In the genomic region with DNA sequence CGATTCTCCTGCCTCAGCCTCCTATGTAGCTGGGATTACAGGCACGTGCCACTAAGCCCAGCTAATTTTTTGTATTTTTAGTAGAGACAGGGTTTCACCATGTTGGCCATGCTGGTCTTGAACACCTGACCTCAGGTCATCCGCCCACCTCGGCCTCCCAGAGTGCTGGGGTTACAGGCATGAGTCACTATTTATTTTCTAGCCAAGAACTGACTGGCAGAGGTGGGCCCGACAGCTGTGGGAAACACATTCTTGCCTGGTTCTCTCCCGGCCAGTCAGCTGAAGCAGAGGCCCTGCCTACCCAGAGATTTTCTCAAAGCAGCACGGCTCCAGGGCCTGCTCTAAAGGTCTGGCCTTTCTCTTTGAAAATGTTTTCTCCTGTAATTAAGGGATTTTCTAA, we compare ENCODE assay signal across 11 cellular contexts.
A peak's percentile ranks its signal among the peaks of the same experiment; 100 is the strongest.
DNase-seq lines count a peak whose midpoint lies in the region; ATAC-seq and TF ChIP-seq lines count a peak whose summit lies in the region.
"Had no signal": no experiment of that assay in that cellular context is flagged by ENCODE, and none has a peak within 500 bp of the region (broad histone marks: within the 10 kb centered on the region; RNA-seq: fewer than 3 reads in every experiment).

No MANE protein-coding gene starts in this region.

- H3K4me3 Mint-ChIP-seq in naive thymus-derived CD8-positive, alpha-beta T cell: peak overlapping the region in 3 of 10 donors; percentile 41 to 72 (median 57)
- H3K4me3 Mint-ChIP-seq: activated CD8-positive, alpha-beta memory T cell treated with anti-CD3 and anti-CD28 coated beads, Interleukin-2, amount 10 ng/mL, durations not matched to agents 7 days and 5 days had no signal

- TF ChIP-seq CTCF in brain microvascular endothelial cell (IDR thresholded peaks at IDR 0.05; ENCODE audit: low read depth, low read length, missing control alignments): no peak

- no peak for ATAC-seq in naive thymus-derived CD8-positive, alpha-beta T cell
- ATAC-seq: activated CD8-positive, alpha-beta memory T cell treated with anti-CD3 and anti-CD28 coated beads, Interleukin-2, amount 10 ng/mL, durations not matched to agents 7 days and 5 days had no signal

- peaks cover 2 to 11% (median 6%) of the 10 kb centered on the region in 4 donors for H3K4me1 Mint-ChIP-seq in naive thymus-derived CD8-positive, alpha-beta T cell

- H3K4me1 ChIP-seq in HAP-1: peaks cover 14% of the 10 kb centered on the region

- DNase-seq in H4 (ENCODE audit: low spot score) (peak; percentile 85), brain microvascular endothelial cell (peak; percentile 53), iris pigment epithelial cell (ENCODE audit: low read depth) (peak; percentile 71), renal cortical epithelial cell (ENCODE audit: low read depth) (peak; percentile 83), NCI-H2081 treated with DMSO at 0.1 percent for 48 hours (lab: John Stamatoyannopoulos, UW) (no peak), HPDE6-E6E7 (ENCODE audit: extremely low spot score) (no peak), HAP-1 (ENCODE audit: low spot score in 2 of 2) (no peak)
- DNase-seq in naive thymus-derived CD8-positive, alpha-beta T cell: no peak
- DNase-seq: activated CD8-positive, alpha-beta memory T cell treated with anti-CD3 and anti-CD28 coated beads, Interleukin-2, amount 10 ng/mL, durations not matched to agents 7 days and 5 days; CD4-positive, alpha-beta memory T cell; SIG-M5 had no signal

- in situ Hi-C loops in brain microvascular endothelial cell (cut with HindIII; ENCODE audit: low pct_ligation_motif_present, low sequenced_read_pairs) (no loop called here), HAP-1 (cut with MboI; ENCODE audit: low sequenced_read_pairs) (no loop called here)

- POLR2A ChIA-PET in naive thymus-derived CD8-positive, alpha-beta T cell (lab: Charles Lee): no interaction called here

- no peaks in the 10 kb centered on the region for H3K9me3 ChIP-seq in HAP-1

- H3K36me3 ChIP-seq in brain microvascular endothelial cell (replicated peaks): no peaks in the 10 kb centered on the region
- H3K36me3 ChIP-seq in HAP-1 (replicated peaks): no peaks in the 10 kb centered on the region

- H3K27me3 ChIP-seq in brain microvascular endothelial cell (replicated peaks): no peaks in the 10 kb centered on the region
- no peaks in the 10 kb centered on the region for H3K27me3 ChIP-seq in HAP-1 (ENCODE audit: low read depth)

- H3K4me3 ChIP-seq in brain microvascular endothelial cell (ENCODE audit: low read depth, low read length) (no peak overlapping the region), HAP-1 (no peak overlapping the region)

- peaks cover 0 to 10% (median 0%) of the 10 kb centered on the region in 3 donors for H3K36me3 Mint-ChIP-seq in naive thymus-derived CD8-positive, alpha-beta T cell
- H3K36me3 Mint-ChIP-seq: activated CD8-positive, alpha-beta memory T cell treated with anti-CD3 and anti-CD28 coated beads, Interleukin-2, amount 10 ng/mL, durations not matched to agents 7 days and 5 days; CD4-positive, alpha-beta memory T cell had no signal

- no peak overlapping the region for H3K27ac Mint-ChIP-seq in naive thymus-derived CD8-positive, alpha-beta T cell
- H3K27ac Mint-ChIP-seq: activated CD8-positive, alpha-beta memory T cell treated with anti-CD3 and anti-CD28 coated beads, Interleukin-2, amount 10 ng/mL, durations not matched to agents 7 days and 5 days had no signal

- H3K27me3 Mint-ChIP-seq in naive thymus-derived CD8-positive, alpha-beta T cell: peaks cover 36 to 72% (median 52%) of the 10 kb centered on the region in 5 donors

- peak overlapping the region; percentile 58 for H3K27ac ChIP-seq in brain microvascular endothelial cell

- H3K9me3 Mint-ChIP-seq in naive thymus-derived CD8-positive, alpha-beta T cell: peaks cover 0 to 14% (median 2%) of the 10 kb centered on the region in 9 donors

Comparison
In these comparisons a context has a peak if more than half of its experiments do, and no peak if none do; other contexts are left out.
1. DNase-seq: peak in H4 (single experiment), brain microvascular endothelial cell (single experiment), iris pigment epithelial cell (single experiment) and renal cortical epithelial cell (single experiment); none in NCI-H2081 treated with DMSO at 0.1 percent for 48 hours (single experiment), HPDE6-E6E7 (single experiment), HAP-1 (0 of 2) and naive thymus-derived CD8-positive, alpha-beta T cell (0 of 10).